ENCODE assay signal across 1 cellular context in genomic region chr2:191622374-191623320, GRCh38.
TF ChIP-seq lines count a peak whose summit lies in the region.

No MANE protein-coding gene starts in this region.

TF ChIP-seq in HepG2, 621 proteins besides CTCF, POLR2A, EP300 and RAD21 (continued from another document):
- TF ChIP-seq SNAPC4 (CRISPR knock-in tag; IDR thresholded peaks at IDR 0.05), result no peak
- TF ChIP-seq SAP130 (CRISPR knock-in tag; IDR thresholded peaks at IDR 0.05; ENCODE audit: low read depth), result no peak
- TF ChIP-seq ZNF572 (CRISPR knock-in tag; IDR thresholded peaks at IDR 0.05), result no peak
- no peak for TF ChIP-seq JARID2 (CRISPR knock-in tag; IDR thresholded peaks at IDR 0.05; ENCODE audit: insufficient replicate concordance)
- TF ChIP-seq SP4 (CRISPR knock-in tag; IDR thresholded peaks at IDR 0.05), result no peak
- TF ChIP-seq ZNF234 (CRISPR knock-in tag; conservative IDR thresholded peaks at IDR 0.05), result no peak
- TF ChIP-seq ZNF121 (CRISPR knock-in tag; IDR thresholded peaks at IDR 0.05), result no peak
- TF ChIP-seq KLF16 (CRISPR knock-in tag; IDR thresholded peaks at IDR 0.05), result no peak
- TF ChIP-seq BATF2 (CRISPR knock-in tag; IDR thresholded peaks at IDR 0.05), result no peak
TF ChIP-seq in HepG2: peak in this region for 0.
